4 cellular contexts compared by ENCODE assay signal in the genomic region with DNA sequence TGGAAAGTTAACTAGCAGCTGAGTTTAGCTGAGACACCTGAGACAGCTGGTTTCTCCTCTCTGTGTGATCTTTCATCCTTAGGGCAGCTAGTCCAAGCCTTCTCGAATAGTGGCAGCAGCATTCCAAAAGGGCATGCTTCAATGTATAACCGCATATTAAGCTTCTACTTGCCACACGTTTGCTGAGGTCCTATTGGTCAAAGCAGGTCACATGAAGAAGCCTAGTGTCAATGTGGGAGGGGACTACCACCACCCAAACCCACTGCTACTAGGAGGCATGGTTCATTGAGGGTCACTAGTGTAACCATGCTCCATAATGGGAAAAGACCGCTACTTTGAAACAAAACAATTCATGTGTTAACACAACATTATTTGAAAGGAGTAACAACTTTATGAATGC.
TF ChIP-seq lines count a peak whose summit lies in the region.

No MANE protein-coding gene starts in this region.

TF ChIP-seq in Ishikawa, 13 proteins besides CTCF, POLR2A, EP300 and RAD21:
- TF ChIP-seq, protein P1, sequence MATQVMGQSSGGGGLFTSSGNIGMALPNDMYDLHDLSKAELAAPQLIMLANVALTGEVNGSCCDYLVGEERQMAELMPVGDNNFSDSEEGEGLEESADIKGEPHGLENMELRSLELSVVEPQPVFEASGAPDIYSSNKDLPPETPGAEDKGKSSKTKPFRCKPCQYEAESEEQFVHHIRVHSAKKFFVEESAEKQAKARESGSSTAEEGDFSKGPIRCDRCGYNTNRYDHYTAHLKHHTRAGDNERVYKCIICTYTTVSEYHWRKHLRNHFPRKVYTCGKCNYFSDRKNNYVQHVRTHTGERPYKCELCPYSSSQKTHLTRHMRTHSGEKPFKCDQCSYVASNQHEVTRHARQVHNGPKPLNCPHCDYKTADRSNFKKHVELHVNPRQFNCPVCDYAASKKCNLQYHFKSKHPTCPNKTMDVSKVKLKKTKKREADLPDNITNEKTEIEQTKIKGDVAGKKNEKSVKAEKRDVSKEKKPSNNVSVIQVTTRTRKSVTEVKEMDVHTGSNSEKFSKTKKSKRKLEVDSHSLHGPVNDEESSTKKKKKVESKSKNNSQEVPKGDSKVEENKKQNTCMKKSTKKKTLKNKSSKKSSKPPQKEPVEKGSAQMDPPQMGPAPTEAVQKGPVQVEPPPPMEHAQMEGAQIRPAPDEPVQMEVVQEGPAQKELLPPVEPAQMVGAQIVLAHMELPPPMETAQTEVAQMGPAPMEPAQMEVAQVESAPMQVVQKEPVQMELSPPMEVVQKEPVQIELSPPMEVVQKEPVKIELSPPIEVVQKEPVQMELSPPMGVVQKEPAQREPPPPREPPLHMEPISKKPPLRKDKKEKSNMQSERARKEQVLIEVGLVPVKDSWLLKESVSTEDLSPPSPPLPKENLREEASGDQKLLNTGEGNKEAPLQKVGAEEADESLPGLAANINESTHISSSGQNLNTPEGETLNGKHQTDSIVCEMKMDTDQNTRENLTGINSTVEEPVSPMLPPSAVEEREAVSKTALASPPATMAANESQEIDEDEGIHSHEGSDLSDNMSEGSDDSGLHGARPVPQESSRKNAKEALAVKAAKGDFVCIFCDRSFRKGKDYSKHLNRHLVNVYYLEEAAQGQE (IDR thresholded peaks at IDR 0.05; ENCODE audit: low read depth): no peak
- peak; percentile 53 for TF ChIP-seq USF1 (IDR thresholded peaks at IDR 0.05)
- TF ChIP-seq, protein P2, sequence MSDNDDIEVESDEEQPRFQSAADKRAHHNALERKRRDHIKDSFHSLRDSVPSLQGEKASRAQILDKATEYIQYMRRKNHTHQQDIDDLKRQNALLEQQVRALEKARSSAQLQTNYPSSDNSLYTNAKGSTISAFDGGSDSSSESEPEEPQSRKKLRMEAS (IDR thresholded peaks at IDR 0.05): peak; percentile 13; the same call in 1 of the 2 replicates
TF ChIP-seq in Ishikawa: peak in this region for 2.

TF ChIP-seq in WTC11, 78 proteins besides CTCF, POLR2A, EP300 and RAD21:
- TF ChIP-seq, protein P3, sequence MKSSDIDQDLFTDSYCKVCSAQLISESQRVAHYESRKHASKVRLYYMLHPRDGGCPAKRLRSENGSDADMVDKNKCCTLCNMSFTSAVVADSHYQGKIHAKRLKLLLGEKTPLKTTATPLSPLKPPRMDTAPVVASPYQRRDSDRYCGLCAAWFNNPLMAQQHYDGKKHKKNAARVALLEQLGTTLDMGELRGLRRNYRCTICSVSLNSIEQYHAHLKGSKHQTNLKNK (CRISPR knock-in tag; IDR thresholded peaks at IDR 0.05): no peak
- TF ChIP-seq USF2 (CRISPR knock-in tag; IDR thresholded peaks at IDR 0.05) (peak; percentile 65), USF1 (CRISPR knock-in tag; IDR thresholded peaks at IDR 0.05) (peak; percentile 31; the same call in 1 of the 2 replicates)

TF ChIP-seq in H1, 55 proteins besides CTCF, POLR2A, EP300 and RAD21 (continued from another document):
- peak; percentile 22; the same call in 1 of the 2 replicates for TF ChIP-seq USF2 (IDR thresholded peaks at IDR 0.05; ENCODE audit: low read length)

TF ChIP-seq in GM23338, 12 proteins besides CTCF, POLR2A, EP300 and RAD21:
- TF ChIP-seq, protein P1 (IDR thresholded peaks at IDR 0.05; ENCODE audit: unreplicated experiment): no peak
- TF ChIP-seq STAT1 (IDR thresholded peaks at IDR 0.05; ENCODE audit: unreplicated experiment): no peak
- no peak for TF ChIP-seq JUNB (IDR thresholded peaks at IDR 0.05; ENCODE audit: unreplicated experiment)
- no peak for TF ChIP-seq ETS1 (IDR thresholded peaks at IDR 0.05)
- TF ChIP-seq NANOG (IDR thresholded peaks at IDR 0.05; ENCODE audit: borderline replicate concordance): no peak
- no peak for TF ChIP-seq CREB1 (CRISPR knock-in tag; IDR thresholded peaks at IDR 0.05; ENCODE audit: low read depth)
- no peak for TF ChIP-seq EZH2phosphoT487 (IDR thresholded peaks at IDR 0.05; ENCODE audit: unreplicated experiment)
- TF ChIP-seq, protein P4, sequence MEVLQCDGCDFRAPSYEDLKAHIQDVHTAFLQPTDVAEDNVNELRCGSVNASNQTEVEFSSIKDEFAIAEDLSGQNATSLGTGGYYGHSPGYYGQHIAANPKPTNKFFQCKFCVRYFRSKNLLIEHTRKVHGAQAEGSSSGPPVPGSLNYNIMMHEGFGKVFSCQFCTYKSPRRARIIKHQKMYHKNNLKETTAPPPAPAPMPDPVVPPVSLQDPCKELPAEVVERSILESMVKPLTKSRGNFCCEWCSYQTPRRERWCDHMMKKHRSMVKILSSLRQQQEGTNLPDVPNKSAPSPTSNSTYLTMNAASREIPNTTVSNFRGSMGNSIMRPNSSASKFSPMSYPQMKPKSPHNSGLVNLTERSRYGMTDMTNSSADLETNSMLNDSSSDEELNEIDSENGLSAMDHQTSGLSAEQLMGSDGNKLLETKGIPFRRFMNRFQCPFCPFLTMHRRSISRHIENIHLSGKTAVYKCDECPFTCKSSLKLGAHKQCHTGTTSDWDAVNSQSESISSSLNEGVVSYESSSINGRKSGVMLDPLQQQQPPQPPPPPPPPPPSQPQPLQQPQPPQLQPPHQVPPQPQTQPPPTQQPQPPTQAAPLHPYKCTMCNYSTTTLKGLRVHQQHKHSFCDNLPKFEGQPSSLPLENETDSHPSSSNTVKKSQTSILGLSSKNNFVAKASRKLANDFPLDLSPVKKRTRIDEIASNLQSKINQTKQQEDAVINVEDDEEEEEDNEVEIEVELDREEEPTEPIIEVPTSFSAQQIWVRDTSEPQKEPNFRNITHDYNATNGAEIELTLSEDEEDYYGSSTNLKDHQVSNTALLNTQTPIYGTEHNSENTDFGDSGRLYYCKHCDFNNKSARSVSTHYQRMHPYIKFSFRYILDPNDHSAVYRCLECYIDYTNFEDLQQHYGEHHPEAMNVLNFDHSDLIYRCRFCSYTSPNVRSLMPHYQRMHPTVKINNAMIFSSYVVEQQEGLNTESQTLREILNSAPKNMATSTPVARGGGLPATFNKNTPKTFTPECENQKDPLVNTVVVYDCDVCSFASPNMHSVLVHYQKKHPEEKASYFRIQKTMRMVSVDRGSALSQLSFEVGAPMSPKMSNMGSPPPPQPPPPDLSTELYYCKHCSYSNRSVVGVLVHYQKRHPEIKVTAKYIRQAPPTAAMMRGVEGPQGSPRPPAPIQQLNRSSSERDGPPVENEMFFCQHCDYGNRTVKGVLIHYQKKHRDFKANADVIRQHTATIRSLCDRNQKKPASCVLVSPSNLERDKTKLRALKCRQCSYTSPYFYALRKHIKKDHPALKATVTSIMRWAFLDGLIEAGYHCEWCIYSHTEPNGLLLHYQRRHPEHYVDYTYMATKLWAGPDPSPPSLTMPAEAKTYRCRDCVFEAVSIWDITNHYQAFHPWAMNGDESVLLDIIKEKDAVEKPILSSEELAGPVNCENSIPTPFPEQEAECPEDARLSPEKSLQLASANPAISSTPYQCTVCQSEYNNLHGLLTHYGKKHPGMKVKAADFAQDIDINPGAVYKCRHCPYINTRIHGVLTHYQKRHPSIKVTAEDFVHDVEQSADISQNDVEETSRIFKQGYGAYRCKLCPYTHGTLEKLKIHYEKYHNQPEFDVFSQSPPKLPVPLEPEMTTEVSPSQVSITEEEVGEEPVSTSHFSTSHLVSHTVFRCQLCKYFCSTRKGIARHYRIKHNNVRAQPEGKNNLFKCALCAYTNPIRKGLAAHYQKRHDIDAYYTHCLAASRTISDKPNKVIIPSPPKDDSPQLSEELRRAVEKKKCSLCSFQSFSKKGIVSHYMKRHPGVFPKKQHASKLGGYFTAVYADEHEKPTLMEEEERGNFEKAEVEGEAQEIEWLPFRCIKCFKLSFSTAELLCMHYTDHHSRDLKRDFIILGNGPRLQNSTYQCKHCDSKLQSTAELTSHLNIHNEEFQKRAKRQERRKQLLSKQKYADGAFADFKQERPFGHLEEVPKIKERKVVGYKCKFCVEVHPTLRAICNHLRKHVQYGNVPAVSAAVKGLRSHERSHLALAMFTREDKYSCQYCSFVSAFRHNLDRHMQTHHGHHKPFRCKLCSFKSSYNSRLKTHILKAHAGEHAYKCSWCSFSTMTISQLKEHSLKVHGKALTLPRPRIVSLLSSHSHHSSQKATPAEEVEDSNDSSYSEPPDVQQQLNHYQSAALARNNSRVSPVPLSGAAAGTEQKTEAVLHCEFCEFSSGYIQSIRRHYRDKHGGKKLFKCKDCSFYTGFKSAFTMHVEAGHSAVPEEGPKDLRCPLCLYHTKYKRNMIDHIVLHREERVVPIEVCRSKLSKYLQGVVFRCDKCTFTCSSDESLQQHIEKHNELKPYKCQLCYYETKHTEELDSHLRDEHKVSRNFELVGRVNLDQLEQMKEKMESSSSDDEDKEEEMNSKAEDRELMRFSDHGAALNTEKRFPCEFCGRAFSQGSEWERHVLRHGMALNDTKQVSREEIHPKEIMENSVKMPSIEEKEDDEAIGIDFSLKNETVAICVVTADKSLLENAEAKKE (CRISPR knock-in tag; IDR thresholded peaks at IDR 0.05): no peak
- TF ChIP-seq ZNF331 (CRISPR knock-in tag; IDR thresholded peaks at IDR 0.05; ENCODE audit: low read depth): no peak
- no peak for TF ChIP-seq POLR2AphosphoS5 (IDR thresholded peaks at IDR 0.05; ENCODE audit: low read depth)
- TF ChIP-seq ZNF114 (CRISPR knock-in tag; IDR thresholded peaks at IDR 0.05): no peak
- no peak for TF ChIP-seq EZH2 (IDR thresholded peaks at IDR 0.05; ENCODE audit: low read depth, unreplicated experiment)
TF ChIP-seq in GM23338: peak in this region for 0.
